8 cellular contexts compared by ENCODE assay signal in the genomic region with DNA sequence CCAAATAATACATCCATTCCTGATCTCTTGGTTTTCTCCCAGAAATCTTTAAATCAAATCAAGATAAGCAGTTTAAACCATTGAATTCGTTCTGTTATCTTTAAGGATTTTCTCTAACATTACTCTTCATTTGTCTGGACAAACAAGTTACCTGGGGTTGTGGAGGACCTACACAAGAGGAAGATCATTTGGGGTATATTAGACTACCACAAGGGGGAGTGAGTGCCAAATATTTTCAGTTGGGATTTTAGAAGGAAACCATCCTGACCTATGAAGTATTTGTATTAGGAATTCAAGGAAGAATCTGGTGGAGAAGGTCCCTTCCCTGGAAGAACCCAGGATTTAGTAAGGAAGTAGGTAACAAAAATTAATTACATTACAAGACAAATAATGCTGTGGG. TPM values are rescaled to one million over a fixed set of nuclear protein-coding genes. Genes with fewer than 3 reads are reported as not detected.
DNase-seq lines count a peak whose midpoint lies in the region; ATAC-seq, FAIRE-seq and TF ChIP-seq lines count a peak whose summit lies in the region.

No MANE protein-coding gene starts in this region.

- H3K9me1 ChIP-seq in endothelial cell of umbilical vein (replicated peaks; ENCODE audit: control insufficient read depth, extremely low read depth, insufficient read depth, low read length) = no peaks in the 10 kb centered on the region

- no peak overlapping the region for H3K4me3 ChIP-seq in endothelial cell of umbilical vein (replicated peaks in 1 of 3; ENCODE audit: insufficient read depth in 1 of 3, low read depth in 1 of 3, low read length in 3 of 3)

- H3K36me3 Mint-ChIP-seq in stimulated activated memory B cell treated with anti-CD40 and anti-IgM and Interleukin-4, amounts not matched to agents 10 μg/mL and 1 μg/mL and 100 μg/mL, for 72 hours = no peaks in the 10 kb centered on the region

- H3K9me3 Mint-ChIP-seq in stimulated activated memory B cell treated with anti-CD40 and anti-IgM and Interleukin-4, amounts not matched to agents 10 μg/mL and 1 μg/mL and 100 μg/mL, for 72 hours = no peaks in the 10 kb centered on the region

- H3K27me3 ChIP-seq in endothelial cell of umbilical vein (ENCODE audit: control insufficient read depth in 2 of 2, insufficient read depth in 2 of 2, low read length in 2 of 2) = peaks cover 0 to 4% of the 10 kb centered on the region in 2 experiments

- H3K27me3 Mint-ChIP-seq in stimulated activated memory B cell treated with anti-CD40 and anti-IgM and Interleukin-4, amounts not matched to agents 10 μg/mL and 1 μg/mL and 100 μg/mL, for 72 hours = peaks cover 35% of the 10 kb centered on the region

- H3K9me3 ChIP-seq in endothelial cell of umbilical vein (replicated peaks; ENCODE audit: control insufficient read depth, insufficient read depth, low read length) = no peaks in the 10 kb centered on the region

- H3K9ac ChIP-seq in endothelial cell of umbilical vein (replicated peaks; ENCODE audit: extremely low read depth, insufficient read depth, low read length) = no peak overlapping the region

- DNase-seq in NCI-H2227 (lab: John Stamatoyannopoulos, UW; ENCODE audit: unreplicated experiment) (peak; percentile 34), NCI-H2227 treated with DMSO at 0.1 percent for 48 hours (lab: John Stamatoyannopoulos, UW) (no peak), NCI-H69 (lab: John Stamatoyannopoulos, UW) (peak; percentile 27), endothelial cell of umbilical vein (ENCODE audit: low read depth, low spot score) (peak; percentile 18), stromal cell of bone marrow (ENCODE audit: low read depth) (peak; percentile 2), head of caudate nucleus (no peak)

- intact Hi-C loops in endothelial cell of umbilical vein (cut with micrococcal nuclease) = no loop called here
- intact Hi-C loops in head of caudate nucleus (cut with DNase I) = no loop called here

- no peaks in the 10 kb centered on the region for H3K4me1 Mint-ChIP-seq in stimulated activated memory B cell treated with anti-CD40 and anti-IgM and Interleukin-4, amounts not matched to agents 10 μg/mL and 1 μg/mL and 100 μg/mL, for 72 hours

- H4K20me1 ChIP-seq in endothelial cell of umbilical vein (replicated peaks; ENCODE audit: control insufficient read depth, extremely low read depth, insufficient read depth, low read length) = no peaks in the 10 kb centered on the region

- FAIRE-seq in endothelial cell of umbilical vein (lab: Jason Lieb, UNC) = no peak

- CTCF ChIA-PET in endothelial cell of umbilical vein (lab: Charles Lee) = interaction anchor here (0.7 to 0.8 kb wide), 2 partner anchors 12 to 26 kb away, joined by 4 read pairs; a partner anchor contains a TSS

- dilution Hi-C loops in endothelial cell of umbilical vein (cut with MboI; ENCODE audit: extremely low pct_ligation_motif_present, low sequenced_read_pairs) = no loop called here

- POLR2A ChIA-PET in endothelial cell of umbilical vein (lab: Charles Lee) = no interaction called here

- BruUV-seq in endothelial cell of umbilical vein (replicated peaks; lab: Mats Ljungman, UMichigan) = no TSS peak

- no peak overlapping the region for H2AFZ ChIP-seq in endothelial cell of umbilical vein (ENCODE audit: low read depth, low read length)

- H3K4me2 ChIP-seq in endothelial cell of umbilical vein (ENCODE audit: insufficient read depth, low read length) = no peak overlapping the region

- H3K4me3 Mint-ChIP-seq in stimulated activated memory B cell treated with anti-CD40 and anti-IgM and Interleukin-4, amounts not matched to agents 10 μg/mL and 1 μg/mL and 100 μg/mL, for 72 hours = no peak overlapping the region

- no peak overlapping the region for H3K27ac ChIP-seq in endothelial cell of umbilical vein (ENCODE audit: insufficient read depth, low read depth, low read length)

- H3K27ac Mint-ChIP-seq in stimulated activated memory B cell treated with anti-CD40 and anti-IgM and Interleukin-4, amounts not matched to agents 10 μg/mL and 1 μg/mL and 100 μg/mL, for 72 hours = no peak overlapping the region

- peak in 1 of 2 donors; percentile 30 for TF ChIP-seq CTCF in endothelial cell of umbilical vein (IDR thresholded peaks at IDR 0.05; ENCODE audit: extremely low read depth in 1 of 2, insufficient read depth in 1 of 2, low read depth in 1 of 2, low read length in 2 of 2)

- TF ChIP-seq POLR2A in endothelial cell of umbilical vein (IDR thresholded peaks at IDR 0.05; ENCODE audit: low read depth, low read length) = no peak

- no peak for ATAC-seq in stimulated activated memory B cell treated with anti-CD40 and anti-IgM and Interleukin-4, amounts not matched to agents 10 μg/mL and 1 μg/mL and 100 μg/mL, for 72 hours
- ATAC-seq in HG03469 (IDR thresholded peaks at IDR 0.05; ENCODE audit: unreplicated experiment) = no peak

- no peaks in the 10 kb centered on the region for H3K36me3 ChIP-seq in endothelial cell of umbilical vein (ENCODE audit: control insufficient read depth in 2 of 2, extremely low read depth in 1 of 2, insufficient read depth in 2 of 2, low read length in 2 of 2)

- H3K4me1 ChIP-seq in endothelial cell of umbilical vein (ENCODE audit: control insufficient read depth, extremely low read depth, insufficient read depth, low read length) = no peaks in the 10 kb centered on the region

- H3K79me2 ChIP-seq in endothelial cell of umbilical vein (ENCODE audit: control insufficient read depth, insufficient read depth, low read length) = no peaks in the 10 kb centered on the region

TF ChIP-seq in endothelial cell of umbilical vein, 7 proteins besides CTCF, POLR2A, EP300 and RAD21:
- TF ChIP-seq FOS (IDR thresholded peaks at IDR 0.05; ENCODE audit: borderline replicate concordance, insufficient read depth, low read length) (no peak), GATA2 (IDR thresholded peaks at IDR 0.05; ENCODE audit: insufficient read depth, insufficient read length, low read depth, low read length) (no peak), MYC (IDR thresholded peaks at IDR 0.05; ENCODE audit: low read depth, low read length) (no peak), POLR2AphosphoS5 (IDR thresholded peaks at IDR 0.05; ENCODE audit: insufficient read depth, low read depth, low read length) (no peak)
- TF ChIP-seq, protein P1, sequence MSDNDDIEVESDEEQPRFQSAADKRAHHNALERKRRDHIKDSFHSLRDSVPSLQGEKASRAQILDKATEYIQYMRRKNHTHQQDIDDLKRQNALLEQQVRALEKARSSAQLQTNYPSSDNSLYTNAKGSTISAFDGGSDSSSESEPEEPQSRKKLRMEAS (IDR thresholded peaks at IDR 0.05; ENCODE audit: insufficient read depth, insufficient read length) = no peak

RNA-seq across cellular contexts. Expression of a gene that starts 12.0 kb away (rescaled TPM):
- not detected in 2 replicates for total RNA-seq in endothelial cell of umbilical vein
- polyA plus RNA-seq in endothelial cell of umbilical vein = not detected in 2 replicates
- not detected in 2 replicates for polyA plus RNA-seq in endothelial cell of umbilical vein (2011; cell fraction: cytosol; rRNA removed)
- not detected in 2 replicates for polyA plus RNA-seq in endothelial cell of umbilical vein (2011; cell fraction: nucleus; rRNA removed)
- not detected in 2 replicates for polyA plus RNA-seq in endothelial cell of umbilical vein (2012)
- polyA minus RNA-seq in endothelial cell of umbilical vein = not detected in 2 replicates
- polyA minus RNA-seq in endothelial cell of umbilical vein (2011; cell fraction: cytosol; rRNA and poly(A)+ RNA removed) = not detected
- polyA minus RNA-seq in endothelial cell of umbilical vein (2011; cell fraction: nucleus; rRNA and poly(A)+ RNA removed) = not detected in 2 replicates

RNA-seq across cellular contexts. Expression of a gene that starts 46.6 kb away (rescaled TPM):
- total RNA-seq in endothelial cell of umbilical vein = 89.1 and 91.9 TPM in 2 replicates
- 48.9 and 50.9 TPM in 2 replicates for polyA plus RNA-seq in endothelial cell of umbilical vein
- polyA plus RNA-seq in endothelial cell of umbilical vein (2011; cell fraction: cytosol; rRNA removed) = 64.9 and 71.8 TPM in 2 replicates
- polyA plus RNA-seq in endothelial cell of umbilical vein (2011; cell fraction: nucleus; rRNA removed) = 84.0 and 88.3 TPM in 2 replicates
- 65.6 and 85.7 TPM in 2 replicates for polyA plus RNA-seq in endothelial cell of umbilical vein (2012)
- 95.0 and 98.7 TPM in 2 replicates for polyA minus RNA-seq in endothelial cell of umbilical vein
- 19.7 TPM for polyA minus RNA-seq in endothelial cell of umbilical vein (2011; cell fraction: cytosol; rRNA and poly(A)+ RNA removed)
- 32.8 and 73.5 TPM in 2 replicates for polyA minus RNA-seq in endothelial cell of umbilical vein (2011; cell fraction: nucleus; rRNA and poly(A)+ RNA removed)

RNA-seq across cellular contexts. Expression of a gene that starts 59.2 kb away (rescaled TPM):
- total RNA-seq in endothelial cell of umbilical vein = not detected in 2 replicates
- polyA plus RNA-seq in endothelial cell of umbilical vein = not detected in 2 replicates
- not detected in 2 replicates for polyA plus RNA-seq in endothelial cell of umbilical vein (2011; cell fraction: cytosol; rRNA removed)
- polyA plus RNA-seq in endothelial cell of umbilical vein (2011; cell fraction: nucleus; rRNA removed) = not detected in 2 replicates
- polyA plus RNA-seq in endothelial cell of umbilical vein (2012) = not detected in 2 replicates
- polyA minus RNA-seq in endothelial cell of umbilical vein = not detected in 2 replicates
- polyA minus RNA-seq in endothelial cell of umbilical vein (2011; cell fraction: cytosol; rRNA and poly(A)+ RNA removed) = not detected
- not detected in 2 replicates for polyA minus RNA-seq in endothelial cell of umbilical vein (2011; cell fraction: nucleus; rRNA and poly(A)+ RNA removed)

Comparison
In these comparisons a context has a peak if more than half of its experiments do, and no peak if none do; other contexts are left out.
1. DNase-seq: peak in NCI-H2227 (single experiment), NCI-H69 (single experiment), endothelial cell of umbilical vein (single experiment) and stromal cell of bone marrow (single experiment); none in NCI-H2227 treated with DMSO at 0.1 percent for 48 hours (single experiment) and head of caudate nucleus (0 of 42).